In the genomic region with DNA sequence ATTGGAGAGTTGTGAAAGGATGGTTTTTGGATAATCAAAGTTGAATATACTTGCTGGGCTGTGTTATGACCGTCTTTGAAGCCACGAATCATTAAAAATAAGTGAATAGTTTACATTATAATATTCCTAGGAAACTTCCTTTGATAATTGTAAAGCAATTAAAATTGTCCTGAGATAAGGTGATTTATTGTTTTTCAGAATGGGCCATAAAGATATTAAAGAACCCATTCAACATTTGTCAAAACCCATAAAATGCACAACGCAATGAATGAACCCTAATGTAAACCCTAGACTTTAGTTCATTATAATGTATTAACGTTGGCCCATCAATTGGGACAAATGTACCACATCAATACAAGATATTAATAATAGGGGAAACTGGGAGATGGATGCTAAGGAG, we compare ENCODE assay signal across 29 cellular contexts.
"Had no signal": no experiment of that assay in that cellular context is flagged by ENCODE, and none has a peak within 500 bp of the region (broad histone marks: within the 10 kb centered on the region; RNA-seq: fewer than 3 reads in every experiment).

No MANE protein-coding gene starts in this region.

- H3K4me1 ChIP-seq: body of pancreas, prostate gland, upper lobe of right lung had no signal

- H3K9me3 ChIP-seq: body of pancreas, prostate gland, suprapubic skin, upper lobe of right lung had no signal

- H3K4me3 ChIP-seq: body of pancreas, cardiac muscle cell, prostate gland, skin epidermis, suprapubic skin, upper lobe of right lung had no signal

- H3K27ac Mint-ChIP-seq: activated CD4-positive, alpha-beta memory T cell treated with anti-CD3 and anti-CD28 coated beads, Interleukin-2, amount 10 ng/mL, durations not matched to agents 7 days and 5 days; activated CD4-positive, alpha-beta T cell treated with anti-CD3 and anti-CD28 coated beads, Interleukin-2, amount 10 ng/mL, durations not matched to agents 24 days and 14 days; activated naive CD4-positive, alpha-beta T cell treated with anti-CD3 and anti-CD28 coated beads for 36 hours; activated naive CD8-positive, alpha-beta T cell treated with anti-CD3 and anti-CD28 coated beads, Interleukin-2, amount 10 ng/mL, durations not matched to agents 7 days and 5 days; activated T-cell treated with anti-CD3 and anti-CD28 coated beads, Interleukin-2, amount 50 U/mL, for 72 hours; memory B cell; naive B cell; stimulated activated naive CD8-positive, alpha-beta T cell treated with anti-CD3 and anti-CD28 coated beads, Interleukin-15, Interleukin-2, amounts not matched to agents 100 ng/mL and 50 ng/mL, for 24 hours; T-helper 2 cell treated with Interferon-gamma antibody and Interleukin-4, amounts not matched to agents 5 μg/mL and 100 μg/mL, for 36 hours had no signal

- H3K9me3 Mint-ChIP-seq: activated CD4-positive, alpha-beta memory T cell treated with anti-CD3 and anti-CD28 coated beads, Interleukin-2, amount 10 ng/mL, durations not matched to agents 7 days and 5 days; activated CD4-positive, alpha-beta T cell treated with anti-CD3 and anti-CD28 coated beads, Interleukin-2, amount 10 ng/mL, durations not matched to agents 24 days and 14 days; activated naive CD4-positive, alpha-beta T cell treated with anti-CD3 and anti-CD28 coated beads for 36 hours; activated naive CD8-positive, alpha-beta T cell treated with anti-CD3 and anti-CD28 coated beads, Interleukin-2, amount 10 ng/mL, durations not matched to agents 7 days and 5 days; activated T-cell treated with anti-CD3 and anti-CD28 coated beads, Interleukin-2, amount 50 U/mL, for 72 hours; memory B cell; naive B cell; stimulated activated naive CD8-positive, alpha-beta T cell treated with anti-CD3 and anti-CD28 coated beads, Interleukin-15, Interleukin-2, amounts not matched to agents 100 ng/mL and 50 ng/mL, for 24 hours; T-helper 2 cell treated with Interferon-gamma antibody and Interleukin-4, amounts not matched to agents 5 μg/mL and 100 μg/mL, for 36 hours had no signal

- H3K4me1 Mint-ChIP-seq: neural crest cell had no signal

- H3K36me3 Mint-ChIP-seq: activated naive CD8-positive, alpha-beta T cell treated with anti-CD3 and anti-CD28 coated beads, Interleukin-2, amount 10 ng/mL, durations not matched to agents 7 days and 5 days; memory B cell; naive B cell had no signal

- H3K27me3 ChIP-seq: body of pancreas, cardiac muscle cell, suprapubic skin, upper lobe of right lung had no signal

- H3K36me3 ChIP-seq: cardiac muscle cell, prostate gland, suprapubic skin, upper lobe of right lung had no signal

- H3K27ac ChIP-seq: body of pancreas, cardiac muscle cell, prostate gland, skin epidermis, suprapubic skin, upper lobe of right lung, VCaP had no signal

- H3K4me3 Mint-ChIP-seq: activated CD4-positive, alpha-beta memory T cell treated with anti-CD3 and anti-CD28 coated beads, Interleukin-2, amount 10 ng/mL, durations not matched to agents 7 days and 5 days; activated CD4-positive, alpha-beta T cell treated with anti-CD3 and anti-CD28 coated beads, Interleukin-2, amount 10 ng/mL, durations not matched to agents 24 days and 14 days; activated naive CD4-positive, alpha-beta T cell treated with anti-CD3 and anti-CD28 coated beads for 36 hours; activated naive CD8-positive, alpha-beta T cell treated with anti-CD3 and anti-CD28 coated beads, Interleukin-2, amount 10 ng/mL, durations not matched to agents 7 days and 5 days; activated T-cell treated with anti-CD3 and anti-CD28 coated beads, Interleukin-2, amount 50 U/mL, for 72 hours; memory B cell; neural crest cell; stimulated activated naive CD8-positive, alpha-beta T cell treated with anti-CD3 and anti-CD28 coated beads, Interleukin-15, Interleukin-2, amounts not matched to agents 100 ng/mL and 50 ng/mL, for 24 hours; T-helper 2 cell treated with Interferon-gamma antibody and Interleukin-4, amounts not matched to agents 5 μg/mL and 100 μg/mL, for 36 hours had no signal

- DNase-seq: activated CD4-positive, alpha-beta memory T cell treated with anti-CD3 and anti-CD28 coated beads, Interleukin-2, amount 10 ng/mL, durations not matched to agents 7 days and 5 days; activated CD4-positive, alpha-beta T cell treated with anti-CD3 and anti-CD28 coated beads, Interleukin-2, amount 10 ng/mL, durations not matched to agents 24 days and 14 days; activated effector memory CD4-positive, alpha-beta T cell treated with Interleukin-2 at 50 U/mL for 16 hours; activated naive CD4-positive, alpha-beta T cell treated with anti-CD3 and anti-CD28 coated beads for 36 hours; activated naive CD8-positive, alpha-beta T cell treated with anti-CD3 and anti-CD28 coated beads, Interleukin-2, amount 10 ng/mL, durations not matched to agents 7 days and 5 days; activated T-cell treated with anti-CD3 and anti-CD28 coated beads, Interleukin-2, amount 50 U/mL, for 72 hours; amygdala; body of pancreas; dermis blood vessel endothelial cell; effector CD8-positive, alpha-beta T cell; erythroblast; foreskin melanocyte; hippocampal formation; naive B cell; occipital lobe; right cardiac atrium; stimulated activated CD4-positive, alpha-beta T cell treated with anti-CD3 and anti-CD28 coated beads, Interleukin-1b, Interleukin-23, amount 100 ng/mL, for 48 hours; upper lobe of right lung had no signal

- ATAC-seq: activated CD4-positive, CD25-positive, alpha-beta regulatory T cell treated with anti-CD3 and anti-CD28 coated beads, Interleukin-2, amount 50 U/mL, for 24 hours; activated T-cell treated with anti-CD3 and anti-CD28 coated beads, Interleukin-2, amount 50 U/mL, for 72 hours; body of pancreas; SK-N-SH treated with all-trans-retinoic acid at 6 μM for 48 hours had no signal

- H3K27me3 Mint-ChIP-seq: activated CD4-positive, alpha-beta memory T cell treated with anti-CD3 and anti-CD28 coated beads, Interleukin-2, amount 10 ng/mL, durations not matched to agents 7 days and 5 days; activated CD4-positive, alpha-beta T cell treated with anti-CD3 and anti-CD28 coated beads, Interleukin-2, amount 10 ng/mL, durations not matched to agents 24 days and 14 days; activated naive CD8-positive, alpha-beta T cell treated with anti-CD3 and anti-CD28 coated beads, Interleukin-2, amount 10 ng/mL, durations not matched to agents 7 days and 5 days; stimulated activated naive CD8-positive, alpha-beta T cell treated with anti-CD3 and anti-CD28 coated beads, Interleukin-15, Interleukin-2, amounts not matched to agents 100 ng/mL and 50 ng/mL, for 24 hours had no signal
